Comparison of ENCODE assay signal across 24 cellular contexts in the genomic region with DNA sequence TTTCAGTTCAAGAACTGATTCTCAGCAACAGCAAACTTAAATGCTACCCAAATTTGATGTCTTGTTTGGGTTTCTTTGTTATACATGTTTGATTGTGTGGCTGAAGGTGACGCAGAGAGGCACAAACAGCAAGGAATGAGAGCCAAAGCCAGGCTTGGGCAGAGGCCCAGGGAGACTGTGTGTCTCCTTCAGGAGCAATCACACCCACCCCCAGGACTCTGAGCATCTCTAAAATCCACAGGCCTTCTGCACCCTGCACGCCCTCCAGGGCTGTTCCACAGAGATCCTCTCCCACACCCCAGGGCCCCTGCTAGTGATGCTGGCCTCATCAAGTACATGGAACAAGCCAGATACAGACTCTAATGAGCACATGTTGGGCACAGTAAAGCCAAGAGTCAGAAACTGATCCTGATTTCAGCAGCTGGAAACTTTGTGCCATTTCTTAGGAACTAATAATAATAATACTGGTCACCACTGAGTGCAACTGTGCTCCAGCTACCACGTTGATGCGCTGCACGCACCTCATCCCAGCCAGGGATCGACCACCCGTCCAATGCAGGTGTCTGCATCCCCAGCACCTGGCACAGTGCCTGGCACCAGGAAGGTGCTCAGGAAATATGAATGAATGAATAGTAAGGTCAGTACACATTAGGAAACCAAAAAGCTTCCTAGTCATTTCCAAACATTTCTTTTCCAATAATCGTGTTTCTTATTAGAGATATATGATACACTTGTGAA. TPM values are rescaled to one million over a fixed set of nuclear protein-coding genes. Genes with fewer than 3 reads are reported as not detected.
A peak's percentile ranks its signal among the peaks of the same experiment; 100 is the strongest.
DNase-seq lines count a peak whose midpoint lies in the region; ATAC-seq, FAIRE-seq and TF ChIP-seq lines count a peak whose summit lies in the region.
"Had no signal": no experiment of that assay in that cellular context is flagged by ENCODE, and none has a peak within 500 bp of the region (broad histone marks: within the 10 kb centered on the region; RNA-seq: fewer than 3 reads in every experiment).

No MANE protein-coding gene starts in this region.

- CTCF ChIA-PET in activated CD4-positive, alpha-beta memory T cell treated with anti-CD3 and anti-CD28 coated beads for 36 hours (lab: Charles Lee), result interaction anchor here (1.2 to 11.9 kb wide), 2 partner anchors 20 to 80 kb away, joined by 4 to 101 read pairs; no protein-coding TSS in a partner anchor

- H3K9me3 ChIP-seq in RWPE2 (ENCODE audit: severe bottlenecking), result peaks cover under 1% of the 10 kb centered on the region
- H3K9me3 ChIP-seq: prostate gland had no signal

- H3K79me2 ChIP-seq in GM23338 (replicated peaks; ENCODE audit: insufficient read depth), result no peaks in the 10 kb centered on the region

- no peaks in the 10 kb centered on the region for H3K27me3 ChIP-seq in GM23338 (ENCODE audit: insufficient read depth)
- no peaks in the 10 kb centered on the region for H3K27me3 ChIP-seq in RWPE2 (ENCODE audit: insufficient read depth, poor library complexity, severe bottlenecking)
- H3K27me3 ChIP-seq: neural progenitor cell had no signal

- POLR2A ChIA-PET in activated CD4-positive, alpha-beta memory T cell treated with anti-CD3 and anti-CD28 coated beads for 36 hours (lab: Charles Lee), result interaction anchor here (1.2 kb wide), 1 partner anchor 81 kb away, joined by 3 read pairs; no protein-coding TSS in a partner anchor

- no peak overlapping the region for H3K27ac Mint-ChIP-seq in GM23338
- H3K27ac Mint-ChIP-seq in activated CD4-positive, alpha-beta memory T cell treated with anti-CD3 and anti-CD28 coated beads for 36 hours, result no peak overlapping the region
- H3K27ac Mint-ChIP-seq: B cell; effector memory CD8-positive, alpha-beta T cell; neural progenitor cell; stimulated activated naive CD8-positive, alpha-beta T cell treated with anti-CD3 and anti-CD28 coated beads, Interleukin-15, Interleukin-2, amounts not matched to agents 100 ng/mL and 50 ng/mL, for 24 hours; T-helper 1 cell treated with Interleukin-12 subunit alpha and Interleukin-12 subunit beta and Interleukin-4 antibody, amounts not matched to agents 30 μg/mL and 1 μg/mL, for 36 hours had no signal

- no peaks in the 10 kb centered on the region for H4K20me1 ChIP-seq in GM23338 (replicated peaks; ENCODE audit: insufficient read depth)

- no peak overlapping the region for H3K4me2 ChIP-seq in GM23338
- H3K4me2 ChIP-seq: neural progenitor cell, smooth muscle cell had no signal

- H3K4me1 ChIP-seq in GM23338 (ENCODE audit: insufficient read depth) (peaks cover 5% of the 10 kb centered on the region; the same call in 1 of the 2 replicates), RWPE2 (ENCODE audit: insufficient read depth, poor library complexity, severe bottlenecking) (peaks cover 11% of the 10 kb centered on the region)
- H3K4me1 ChIP-seq: neural progenitor cell, prostate gland had no signal

- no peaks in the 10 kb centered on the region for H3K9me3 Mint-ChIP-seq in GM23338
- H3K9me3 Mint-ChIP-seq in activated CD4-positive, alpha-beta memory T cell treated with anti-CD3 and anti-CD28 coated beads for 36 hours, result no peaks in the 10 kb centered on the region
- H3K9me3 Mint-ChIP-seq: effector memory CD8-positive, alpha-beta T cell; neural progenitor cell; stimulated activated naive CD8-positive, alpha-beta T cell treated with anti-CD3 and anti-CD28 coated beads, Interleukin-15, Interleukin-2, amounts not matched to agents 100 ng/mL and 50 ng/mL, for 24 hours; T-helper 1 cell treated with Interleukin-12 subunit alpha and Interleukin-12 subunit beta and Interleukin-4 antibody, amounts not matched to agents 30 μg/mL and 1 μg/mL, for 36 hours had no signal

- H2AFZ ChIP-seq in GM23338, result peak overlapping the region; percentile 52
- H2AFZ ChIP-seq: neural progenitor cell had no signal

- no peaks in the 10 kb centered on the region for H3K9me2 ChIP-seq in GM23338 (ENCODE audit: insufficient read depth)

- H3F3A ChIP-seq in GM23338 (replicated peaks; ENCODE audit: low read depth), result no peaks in the 10 kb centered on the region

- TF ChIP-seq CTCF in GM23338 (conservative IDR thresholded peaks at IDR 0.05; ENCODE audit: low read depth in 2 of 2) (no peak), RWPE2 (IDR thresholded peaks at IDR 0.05; ENCODE audit: poor library complexity, severe bottlenecking) (no peak)

- intact Hi-C loops in activated CD4-positive, alpha-beta memory T cell treated with anti-CD3 and anti-CD28 coated beads for 36 hours (cut with micrococcal nuclease), result no loop called here

- no peak for FAIRE-seq in urothelium cell line (lab: Jason Lieb, UNC)

- peaks cover 7% of the 10 kb centered on the region for H3K27me3 Mint-ChIP-seq in GM23338 (ENCODE audit: insufficient read depth, low read depth, poor library complexity)
- H3K27me3 Mint-ChIP-seq in activated CD4-positive, alpha-beta memory T cell treated with anti-CD3 and anti-CD28 coated beads for 36 hours, result no peaks in the 10 kb centered on the region
- H3K27me3 Mint-ChIP-seq: B cell; effector memory CD8-positive, alpha-beta T cell; stimulated activated naive CD8-positive, alpha-beta T cell treated with anti-CD3 and anti-CD28 coated beads, Interleukin-15, Interleukin-2, amounts not matched to agents 100 ng/mL and 50 ng/mL, for 24 hours had no signal

- ATAC-seq in GM23338, result no peak
- ATAC-seq in RWPE2 (ENCODE audit: low read depth), result no peak
- ATAC-seq in GM21360 (IDR thresholded peaks at IDR 0.05; ENCODE audit: unreplicated experiment), result no peak
- ATAC-seq: effector memory CD8-positive, alpha-beta T cell had no signal

- no peak overlapping the region for H3K4me3 Mint-ChIP-seq in GM23338
- H3K4me3 Mint-ChIP-seq in activated CD4-positive, alpha-beta memory T cell treated with anti-CD3 and anti-CD28 coated beads for 36 hours, result no peak overlapping the region
- H3K4me3 Mint-ChIP-seq: B cell; effector memory CD8-positive, alpha-beta T cell; neural progenitor cell; stimulated activated naive CD8-positive, alpha-beta T cell treated with anti-CD3 and anti-CD28 coated beads, Interleukin-15, Interleukin-2, amounts not matched to agents 100 ng/mL and 50 ng/mL, for 24 hours; T-helper 1 cell treated with Interleukin-12 subunit alpha and Interleukin-12 subunit beta and Interleukin-4 antibody, amounts not matched to agents 30 μg/mL and 1 μg/mL, for 36 hours had no signal

- H3K36me3 ChIP-seq in GM23338 (ENCODE audit: insufficient read depth) (no peaks in the 10 kb centered on the region), RWPE2 (ENCODE audit: low read depth) (no peaks in the 10 kb centered on the region)
- H3K36me3 ChIP-seq: neural progenitor cell, prostate gland had no signal

- H3K4me3 ChIP-seq in GM23338 (no peak overlapping the region), RWPE2 (ENCODE audit: severe bottlenecking) (no peak overlapping the region), skin epidermis (no peak overlapping the region)
- H3K4me3 ChIP-seq: neural progenitor cell, prostate gland, smooth muscle cell had no signal

- H3K4me1 Mint-ChIP-seq in GM23338, result peaks cover 2% of the 10 kb centered on the region
- peaks cover 8% of the 10 kb centered on the region for H3K4me1 Mint-ChIP-seq in activated CD4-positive, alpha-beta memory T cell treated with anti-CD3 and anti-CD28 coated beads for 36 hours (ENCODE audit: low read depth)
- H3K4me1 Mint-ChIP-seq: B cell had no signal

- no peak overlapping the region for H3K27ac ChIP-seq in GM23338 (ENCODE audit: low read depth)
- H3K27ac ChIP-seq in RWPE2 (ENCODE audit: poor library complexity, severe bottlenecking), result peak overlapping the region; percentile 46
- peak overlapping the region; percentile 85 for H3K27ac ChIP-seq in epithelial cell of prostate
- H3K27ac ChIP-seq in skin epidermis, result peak overlapping the region in 14 of 21 experiments; percentile 2 to 78 (median 68)
- H3K27ac ChIP-seq: neural progenitor cell had no signal

- no peaks in the 10 kb centered on the region for H3K36me3 Mint-ChIP-seq in GM23338 (ENCODE audit: low read depth)
- no peaks in the 10 kb centered on the region for H3K36me3 Mint-ChIP-seq in activated CD4-positive, alpha-beta memory T cell treated with anti-CD3 and anti-CD28 coated beads for 36 hours
- H3K36me3 Mint-ChIP-seq: neural progenitor cell had no signal

- DNase-seq in GM23338 (ENCODE audit: low spot score) (no peak), RWPE2 (ENCODE audit: low spot score) (no peak), epithelial cell of prostate (ENCODE audit: low read depth, low spot score) (no peak), AML-193 (lab: John Stamatoyannopoulos, UW) (no peak), urothelium cell line (ENCODE audit: low spot score) (no peak)
- DNase-seq in activated CD4-positive, alpha-beta memory T cell treated with anti-CD3 and anti-CD28 coated beads for 36 hours, result no peak
- DNase-seq: activated CD4-positive, alpha-beta T cell treated with anti-CD3 and anti-CD28 coated beads for 48 hours; activated gamma-delta T cell; COR-L47; effector memory CD8-positive, alpha-beta T cell; glutamatergic neuron; NCI-H1694; NCI-H774; OCI-M1; SIG-M5; stimulated activated CD4-positive, alpha-beta T cell treated with anti-CD3 and anti-CD28 coated beads, Interleukin-4, amount 100 ng/mL, for 1 hour had no signal

TF ChIP-seq in GM23338, 12 proteins besides CTCF, POLR2A, EP300 and RAD21:
- no peak for TF ChIP-seq POLR2AphosphoS5 (IDR thresholded peaks at IDR 0.05; ENCODE audit: low read depth)

RNA-seq across cellular contexts. Expression of gene TCF7, which starts 54.6 kb away (rescaled TPM):
- total RNA-seq in GM23338 (2014; rRNA removed; shearing (Covaris generic)), result 8.1 and 9.7 TPM in 2 replicates
- polyA plus RNA-seq in GM23338 (2016; fragmentation: Nextera tagmentation; extraction: Ambion mirVana), result 5.2 and 5.6 TPM in 2 replicates
- 10 to 100 TPM; 59.3 to 65.6 TPM for total RNA-seq in activated CD4-positive, alpha-beta memory T cell treated with anti-CD3 and anti-CD28 coated beads for 36 hours

RNA-seq across cellular contexts. Expression of gene VDAC1, which starts 55.2 kb away (rescaled TPM):
- 329 and 363 TPM in 2 replicates for total RNA-seq in GM23338 (2014; rRNA removed; shearing (Covaris generic))
- polyA plus RNA-seq in GM23338 (2016; fragmentation: Nextera tagmentation; extraction: Ambion mirVana), result 285 and 300 TPM in 2 replicates
- total RNA-seq in activated CD4-positive, alpha-beta memory T cell treated with anti-CD3 and anti-CD28 coated beads for 36 hours, result 100 to 1,000 TPM; 407 to 416 TPM
